ENCODE assay signal across 1 cellular context in the genomic region with DNA sequence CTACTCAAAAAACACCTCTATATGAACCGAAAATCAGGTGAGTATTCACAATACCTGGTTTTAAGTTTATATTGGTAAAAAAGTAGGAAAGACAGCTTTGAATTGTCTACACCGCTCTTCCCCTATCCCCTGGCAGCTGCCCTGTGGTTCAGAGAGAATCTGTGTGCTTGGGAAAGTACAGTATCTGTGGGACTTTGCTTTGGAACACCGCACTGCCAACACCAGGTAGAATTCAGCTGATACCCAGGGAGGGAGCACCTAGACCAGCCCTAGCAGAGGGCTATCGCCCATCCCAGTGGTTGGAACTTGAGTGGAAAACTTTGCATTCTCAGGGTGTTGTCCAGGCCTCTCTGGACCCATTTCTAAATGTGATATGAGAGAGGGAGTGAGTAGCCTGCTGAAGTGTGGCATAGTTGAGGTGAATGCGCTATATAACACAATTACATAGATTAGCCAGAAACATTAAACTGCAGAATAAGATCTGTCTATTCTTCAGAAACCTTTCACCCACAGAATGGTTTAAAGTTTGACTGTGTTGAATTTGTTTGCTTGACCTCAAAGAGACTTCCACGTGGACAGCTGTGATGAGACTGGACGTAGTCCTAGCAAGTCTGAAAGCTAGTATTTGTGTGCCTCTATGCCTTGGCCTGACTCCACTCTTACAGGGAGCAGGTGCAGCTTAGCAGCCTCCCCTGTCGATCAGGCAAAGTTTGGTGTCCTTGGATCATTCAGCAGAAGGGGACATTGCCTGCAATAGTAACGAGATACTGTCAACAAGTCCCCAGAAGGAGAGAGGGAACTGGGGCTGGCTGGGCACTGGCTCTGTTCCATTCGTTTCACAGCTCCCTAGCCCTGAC.
TF ChIP-seq lines count a peak whose summit lies in the region.

No MANE protein-coding gene starts in this region.

TF ChIP-seq in HepG2, 621 proteins besides CTCF, POLR2A, EP300 and RAD21 (continued from another document and continues in another):
- TF ChIP-seq RNF2 (conservative IDR thresholded peaks at IDR 0.05; ENCODE audit: low read depth) (no peak), ZNF816 (CRISPR knock-in tag; IDR thresholded peaks at IDR 0.05; ENCODE audit: borderline replicate concordance) (no peak), FOSL2 (CRISPR knock-in tag; IDR thresholded peaks at IDR 0.05) (0 out of 2 replicates have a peak, but pooled peaks have one; percentile 5), TMF1 (CRISPR knock-in tag; IDR thresholded peaks at IDR 0.05; ENCODE audit: low read depth) (no peak), SP4 (CRISPR knock-in tag; IDR thresholded peaks at IDR 0.05) (no peak), ATM (IDR thresholded peaks at IDR 0.05; ENCODE audit: borderline replicate concordance) (no peak), AHR (CRISPR knock-in tag; IDR thresholded peaks at IDR 0.05) (no peak), RXRB (CRISPR knock-in tag; IDR thresholded peaks at IDR 0.05; ENCODE audit: borderline replicate concordance) (peak; percentile 98), ZNF383 (CRISPR knock-in tag; IDR thresholded peaks at IDR 0.05; ENCODE audit: borderline replicate concordance) (no peak), BRD4 (CRISPR knock-in tag; IDR thresholded peaks at IDR 0.05) (no peak), RAD51 (IDR thresholded peaks at IDR 0.05; ENCODE audit: borderline replicate concordance) (no peak), ZNF354B (CRISPR knock-in tag; IDR thresholded peaks at IDR 0.05) (no peak), RBM39 (IDR thresholded peaks at IDR 0.05; ENCODE audit: low read depth, low read length, poor library complexity, severe bottlenecking) (no peak), ETV5 (CRISPR knock-in tag; IDR thresholded peaks at IDR 0.05; ENCODE audit: borderline replicate concordance) (no peak), HMG20B (CRISPR knock-in tag; conservative IDR thresholded peaks at IDR 0.05) (0 out of 2 replicates have a peak, but pooled peaks have one; percentile 20), NFKB2 (CRISPR knock-in tag; IDR thresholded peaks at IDR 0.05; ENCODE audit: borderline replicate concordance) (0 out of 2 replicates have a peak, but pooled peaks have one; percentile 25), NCOA2 (CRISPR knock-in tag; IDR thresholded peaks at IDR 0.05) (peak; percentile 74)
- TF ChIP-seq, protein P1, sequence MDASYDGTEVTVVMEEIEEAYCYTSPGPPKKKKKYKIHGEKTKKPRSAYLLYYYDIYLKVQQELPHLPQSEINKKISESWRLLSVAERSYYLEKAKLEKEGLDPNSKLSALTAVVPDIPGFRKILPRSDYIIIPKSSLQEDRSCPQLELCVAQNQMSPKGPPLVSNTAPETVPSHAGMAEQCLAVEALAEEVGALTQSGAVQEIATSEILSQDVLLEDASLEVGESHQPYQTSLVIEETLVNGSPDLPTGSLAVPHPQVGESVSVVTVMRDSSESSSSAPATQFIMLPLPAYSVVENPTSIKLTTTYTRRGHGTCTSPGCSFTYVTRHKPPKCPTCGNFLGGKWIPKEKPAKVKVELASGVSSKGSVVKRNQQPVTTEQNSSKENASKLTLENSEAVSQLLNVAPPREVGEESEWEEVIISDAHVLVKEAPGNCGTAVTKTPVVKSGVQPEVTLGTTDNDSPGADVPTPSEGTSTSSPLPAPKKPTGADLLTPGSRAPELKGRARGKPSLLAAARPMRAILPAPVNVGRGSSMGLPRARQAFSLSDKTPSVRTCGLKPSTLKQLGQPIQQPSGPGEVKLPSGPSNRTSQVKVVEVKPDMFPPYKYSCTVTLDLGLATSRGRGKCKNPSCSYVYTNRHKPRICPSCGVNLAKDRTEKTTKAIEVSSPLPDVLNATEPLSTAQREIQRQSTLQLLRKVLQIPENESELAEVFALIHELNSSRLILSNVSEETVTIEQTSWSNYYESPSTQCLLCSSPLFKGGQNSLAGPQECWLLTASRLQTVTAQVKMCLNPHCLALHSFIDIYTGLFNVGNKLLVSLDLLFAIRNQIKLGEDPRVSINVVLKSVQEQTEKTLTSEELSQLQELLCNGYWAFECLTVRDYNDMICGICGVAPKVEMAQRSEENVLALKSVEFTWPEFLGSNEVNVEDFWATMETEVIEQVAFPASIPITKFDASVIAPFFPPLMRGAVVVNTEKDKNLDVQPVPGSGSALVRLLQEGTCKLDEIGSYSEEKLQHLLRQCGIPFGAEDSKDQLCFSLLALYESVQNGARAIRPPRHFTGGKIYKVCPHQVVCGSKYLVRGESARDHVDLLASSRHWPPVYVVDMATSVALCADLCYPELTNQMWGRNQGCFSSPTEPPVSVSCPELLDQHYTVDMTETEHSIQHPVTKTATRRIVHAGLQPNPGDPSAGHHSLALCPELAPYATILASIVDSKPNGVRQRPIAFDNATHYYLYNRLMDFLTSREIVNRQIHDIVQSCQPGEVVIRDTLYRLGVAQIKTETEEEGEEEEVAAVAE (CRISPR knock-in tag; IDR thresholded peaks at IDR 0.05; ENCODE audit: borderline replicate concordance) = peak; percentile 76; the same call in 1 of the 2 replicates
- TF ChIP-seq, protein P2, sequence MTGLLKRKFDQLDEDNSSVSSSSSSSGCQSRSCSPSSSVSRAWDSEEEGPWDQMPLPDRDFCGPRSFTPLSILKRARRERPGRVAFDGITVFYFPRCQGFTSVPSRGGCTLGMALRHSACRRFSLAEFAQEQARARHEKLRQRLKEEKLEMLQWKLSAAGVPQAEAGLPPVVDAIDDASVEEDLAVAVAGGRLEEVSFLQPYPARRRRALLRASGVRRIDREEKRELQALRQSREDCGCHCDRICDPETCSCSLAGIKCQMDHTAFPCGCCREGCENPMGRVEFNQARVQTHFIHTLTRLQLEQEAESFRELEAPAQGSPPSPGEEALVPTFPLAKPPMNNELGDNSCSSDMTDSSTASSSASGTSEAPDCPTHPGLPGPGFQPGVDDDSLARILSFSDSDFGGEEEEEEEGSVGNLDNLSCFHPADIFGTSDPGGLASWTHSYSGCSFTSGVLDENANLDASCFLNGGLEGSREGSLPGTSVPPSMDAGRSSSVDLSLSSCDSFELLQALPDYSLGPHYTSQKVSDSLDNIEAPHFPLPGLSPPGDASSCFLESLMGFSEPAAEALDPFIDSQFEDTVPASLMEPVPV (CRISPR knock-in tag; IDR thresholded peaks at IDR 0.05) = no peak
- TF ChIP-seq, protein P3, sequence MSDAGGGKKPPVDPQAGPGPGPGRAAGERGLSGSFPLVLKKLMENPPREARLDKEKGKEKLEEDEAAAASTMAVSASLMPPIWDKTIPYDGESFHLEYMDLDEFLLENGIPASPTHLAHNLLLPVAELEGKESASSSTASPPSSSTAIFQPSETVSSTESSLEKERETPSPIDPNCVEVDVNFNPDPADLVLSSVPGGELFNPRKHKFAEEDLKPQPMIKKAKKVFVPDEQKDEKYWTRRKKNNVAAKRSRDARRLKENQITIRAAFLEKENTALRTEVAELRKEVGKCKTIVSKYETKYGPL (CRISPR knock-in tag; IDR thresholded peaks at IDR 0.05) = no peak
- TF ChIP-seq, protein P4, sequence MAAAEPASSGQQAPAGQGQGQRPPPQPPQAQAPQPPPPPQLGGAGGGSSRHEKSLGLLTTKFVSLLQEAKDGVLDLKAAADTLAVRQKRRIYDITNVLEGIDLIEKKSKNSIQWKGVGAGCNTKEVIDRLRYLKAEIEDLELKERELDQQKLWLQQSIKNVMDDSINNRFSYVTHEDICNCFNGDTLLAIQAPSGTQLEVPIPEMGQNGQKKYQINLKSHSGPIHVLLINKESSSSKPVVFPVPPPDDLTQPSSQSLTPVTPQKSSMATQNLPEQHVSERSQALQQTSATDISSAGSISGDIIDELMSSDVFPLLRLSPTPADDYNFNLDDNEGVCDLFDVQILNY (CRISPR knock-in tag; conservative IDR thresholded peaks at IDR 0.05) = no peak
- TF ChIP-seq, protein P5, sequence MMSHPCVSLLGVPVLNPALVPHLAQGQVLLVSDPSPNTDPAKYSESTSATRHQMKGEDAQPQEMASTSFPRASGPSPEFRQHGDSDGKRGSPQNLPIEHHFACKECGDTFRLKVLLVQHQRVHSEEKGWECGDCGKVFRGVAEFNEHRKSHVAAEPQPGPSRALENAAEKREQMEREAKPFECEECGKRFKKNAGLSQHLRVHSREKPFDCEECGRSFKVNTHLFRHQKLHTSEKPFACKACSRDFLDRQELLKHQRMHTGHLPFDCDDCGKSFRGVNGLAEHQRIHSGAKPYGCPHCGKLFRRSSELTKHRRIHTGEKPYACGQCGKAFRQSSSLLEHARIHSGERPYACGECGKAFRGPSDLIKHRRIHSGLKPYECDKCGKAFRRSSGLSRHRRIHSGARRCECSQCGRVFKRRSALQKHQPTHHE (CRISPR knock-in tag; IDR thresholded peaks at IDR 0.05; ENCODE audit: borderline replicate concordance) = no peak
- TF ChIP-seq, protein P6, sequence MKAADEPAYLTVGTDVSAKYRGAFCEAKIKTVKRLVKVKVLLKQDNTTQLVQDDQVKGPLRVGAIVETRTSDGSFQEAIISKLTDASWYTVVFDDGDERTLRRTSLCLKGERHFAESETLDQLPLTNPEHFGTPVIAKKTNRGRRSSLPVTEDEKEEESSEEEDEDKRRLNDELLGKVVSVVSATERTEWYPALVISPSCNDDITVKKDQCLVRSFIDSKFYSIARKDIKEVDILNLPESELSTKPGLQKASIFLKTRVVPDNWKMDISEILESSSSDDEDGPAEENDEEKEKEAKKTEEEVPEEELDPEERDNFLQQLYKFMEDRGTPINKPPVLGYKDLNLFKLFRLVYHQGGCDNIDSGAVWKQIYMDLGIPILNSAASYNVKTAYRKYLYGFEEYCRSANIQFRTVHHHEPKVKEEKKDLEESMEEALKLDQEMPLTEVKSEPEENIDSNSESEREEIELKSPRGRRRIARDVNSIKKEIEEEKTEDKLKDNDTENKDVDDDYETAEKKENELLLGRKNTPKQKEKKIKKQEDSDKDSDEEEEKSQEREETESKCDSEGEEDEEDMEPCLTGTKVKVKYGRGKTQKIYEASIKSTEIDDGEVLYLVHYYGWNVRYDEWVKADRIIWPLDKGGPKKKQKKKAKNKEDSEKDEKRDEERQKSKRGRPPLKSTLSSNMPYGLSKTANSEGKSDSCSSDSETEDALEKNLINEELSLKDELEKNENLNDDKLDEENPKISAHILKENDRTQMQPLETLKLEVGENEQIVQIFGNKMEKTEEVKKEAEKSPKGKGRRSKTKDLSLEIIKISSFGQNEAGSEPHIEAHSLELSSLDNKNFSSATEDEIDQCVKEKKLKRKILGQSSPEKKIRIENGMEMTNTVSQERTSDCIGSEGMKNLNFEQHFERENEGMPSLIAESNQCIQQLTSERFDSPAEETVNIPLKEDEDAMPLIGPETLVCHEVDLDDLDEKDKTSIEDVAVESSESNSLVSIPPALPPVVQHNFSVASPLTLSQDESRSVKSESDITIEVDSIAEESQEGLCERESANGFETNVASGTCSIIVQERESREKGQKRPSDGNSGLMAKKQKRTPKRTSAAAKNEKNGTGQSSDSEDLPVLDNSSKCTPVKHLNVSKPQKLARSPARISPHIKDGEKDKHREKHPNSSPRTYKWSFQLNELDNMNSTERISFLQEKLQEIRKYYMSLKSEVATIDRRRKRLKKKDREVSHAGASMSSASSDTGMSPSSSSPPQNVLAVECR (CRISPR knock-in tag; IDR thresholded peaks at IDR 0.05; ENCODE audit: borderline replicate concordance) = peak; percentile 25; the same call in 1 of the 2 replicates
- TF ChIP-seq, protein P7, sequence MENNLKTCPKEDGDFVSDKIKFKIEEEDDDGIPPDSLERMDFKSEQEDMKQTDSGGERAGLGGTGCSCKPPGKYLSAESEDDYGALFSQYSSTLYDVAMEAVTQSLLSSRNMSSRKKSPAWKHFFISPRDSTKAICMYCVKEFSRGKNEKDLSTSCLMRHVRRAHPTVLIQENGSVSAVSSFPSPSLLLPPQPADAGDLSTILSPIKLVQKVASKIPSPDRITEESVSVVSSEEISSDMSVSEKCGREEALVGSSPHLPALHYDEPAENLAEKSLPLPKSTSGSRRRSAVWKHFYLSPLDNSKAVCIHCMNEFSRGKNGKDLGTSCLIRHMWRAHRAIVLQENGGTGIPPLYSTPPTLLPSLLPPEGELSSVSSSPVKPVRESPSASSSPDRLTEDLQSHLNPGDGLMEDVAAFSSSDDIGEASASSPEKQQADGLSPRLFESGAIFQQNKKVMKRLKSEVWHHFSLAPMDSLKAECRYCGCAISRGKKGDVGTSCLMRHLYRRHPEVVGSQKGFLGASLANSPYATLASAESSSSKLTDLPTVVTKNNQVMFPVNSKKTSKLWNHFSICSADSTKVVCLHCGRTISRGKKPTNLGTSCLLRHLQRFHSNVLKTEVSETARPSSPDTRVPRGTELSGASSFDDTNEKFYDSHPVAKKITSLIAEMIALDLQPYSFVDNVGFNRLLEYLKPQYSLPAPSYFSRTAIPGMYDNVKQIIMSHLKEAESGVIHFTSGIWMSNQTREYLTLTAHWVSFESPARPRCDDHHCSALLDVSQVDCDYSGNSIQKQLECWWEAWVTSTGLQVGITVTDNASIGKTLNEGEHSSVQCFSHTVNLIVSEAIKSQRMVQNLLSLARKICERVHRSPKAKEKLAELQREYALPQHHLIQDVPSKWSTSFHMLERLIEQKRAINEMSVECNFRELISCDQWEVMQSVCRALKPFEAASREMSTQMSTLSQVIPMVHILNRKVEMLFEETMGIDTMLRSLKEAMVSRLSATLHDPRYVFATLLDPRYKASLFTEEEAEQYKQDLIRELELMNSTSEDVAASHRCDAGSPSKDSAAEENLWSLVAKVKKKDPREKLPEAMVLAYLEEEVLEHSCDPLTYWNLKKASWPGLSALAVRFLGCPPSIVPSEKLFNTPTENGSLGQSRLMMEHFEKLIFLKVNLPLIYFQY (CRISPR knock-in tag; IDR thresholded peaks at IDR 0.05; ENCODE audit: borderline replicate concordance) = no peak
- TF ChIP-seq, protein P8, sequence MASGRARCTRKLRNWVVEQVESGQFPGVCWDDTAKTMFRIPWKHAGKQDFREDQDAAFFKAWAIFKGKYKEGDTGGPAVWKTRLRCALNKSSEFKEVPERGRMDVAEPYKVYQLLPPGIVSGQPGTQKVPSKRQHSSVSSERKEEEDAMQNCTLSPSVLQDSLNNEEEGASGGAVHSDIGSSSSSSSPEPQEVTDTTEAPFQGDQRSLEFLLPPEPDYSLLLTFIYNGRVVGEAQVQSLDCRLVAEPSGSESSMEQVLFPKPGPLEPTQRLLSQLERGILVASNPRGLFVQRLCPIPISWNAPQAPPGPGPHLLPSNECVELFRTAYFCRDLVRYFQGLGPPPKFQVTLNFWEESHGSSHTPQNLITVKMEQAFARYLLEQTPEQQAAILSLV (CRISPR knock-in tag; IDR thresholded peaks at IDR 0.05; ENCODE audit: borderline replicate concordance) = 0 out of 2 replicates have a peak, but pooled peaks have one; percentile 74
- TF ChIP-seq, protein P9, sequence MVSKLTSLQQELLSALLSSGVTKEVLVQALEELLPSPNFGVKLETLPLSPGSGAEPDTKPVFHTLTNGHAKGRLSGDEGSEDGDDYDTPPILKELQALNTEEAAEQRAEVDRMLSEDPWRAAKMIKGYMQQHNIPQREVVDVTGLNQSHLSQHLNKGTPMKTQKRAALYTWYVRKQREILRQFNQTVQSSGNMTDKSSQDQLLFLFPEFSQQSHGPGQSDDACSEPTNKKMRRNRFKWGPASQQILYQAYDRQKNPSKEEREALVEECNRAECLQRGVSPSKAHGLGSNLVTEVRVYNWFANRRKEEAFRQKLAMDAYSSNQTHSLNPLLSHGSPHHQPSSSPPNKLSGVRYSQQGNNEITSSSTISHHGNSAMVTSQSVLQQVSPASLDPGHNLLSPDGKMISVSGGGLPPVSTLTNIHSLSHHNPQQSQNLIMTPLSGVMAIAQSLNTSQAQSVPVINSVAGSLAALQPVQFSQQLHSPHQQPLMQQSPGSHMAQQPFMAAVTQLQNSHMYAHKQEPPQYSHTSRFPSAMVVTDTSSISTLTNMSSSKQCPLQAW (CRISPR knock-in tag; IDR thresholded peaks at IDR 0.05) = peak; percentile 85
